Comparison of ENCODE assay signal across 10 cellular contexts in the genomic region with DNA sequence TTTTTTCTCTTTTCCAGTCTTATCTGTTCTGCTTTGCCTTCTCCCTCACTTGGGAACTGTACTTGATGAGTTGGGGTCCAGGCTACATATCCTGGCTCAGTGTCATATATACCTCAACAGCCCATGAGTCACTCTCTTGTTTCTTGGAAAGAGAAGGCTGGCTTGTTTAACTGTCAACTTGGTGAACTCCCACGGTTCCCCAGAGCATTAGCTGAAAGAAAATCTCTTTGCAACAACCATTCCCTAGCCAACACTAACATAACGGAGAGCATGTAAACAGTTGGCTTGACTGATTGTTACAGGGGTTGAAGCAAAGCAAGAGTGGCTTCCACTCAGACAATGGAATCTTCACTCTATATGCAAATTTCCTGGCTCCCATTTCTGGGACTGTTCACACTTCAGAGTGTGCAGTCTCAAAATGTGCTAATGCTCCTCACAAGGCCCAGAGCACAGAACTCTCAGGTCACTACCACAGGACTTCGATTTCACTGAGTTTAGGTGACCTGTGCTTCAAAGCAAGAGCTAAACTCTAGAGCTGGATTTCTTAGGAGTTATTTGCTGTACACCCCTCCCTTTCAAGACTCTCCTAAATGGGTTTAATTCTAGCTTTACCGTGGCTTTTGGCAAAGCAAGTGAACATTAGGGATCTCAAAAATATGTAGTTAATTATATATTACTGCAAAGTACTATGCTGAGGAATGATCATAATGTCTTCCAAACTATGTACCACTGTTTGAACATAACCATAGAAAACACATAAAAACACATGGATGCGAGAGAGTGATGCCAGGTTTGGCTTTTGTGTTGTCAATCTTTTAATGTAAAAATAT.
DNase-seq lines count a peak whose midpoint lies in the region; ATAC-seq and TF ChIP-seq lines count a peak whose summit lies in the region.
"Had no signal": no experiment of that assay in that cellular context is flagged by ENCODE, and none has a peak within 500 bp of the region (broad histone marks: within the 10 kb centered on the region; RNA-seq: fewer than 3 reads in every experiment).

No MANE protein-coding gene starts in this region.

- H3K36me3 ChIP-seq in neural progenitor cell = no peaks in the 10 kb centered on the region

- H3F3A ChIP-seq in neural progenitor cell (ENCODE audit: low read depth) = no peaks in the 10 kb centered on the region

- H3K27me3 Mint-ChIP-seq in neural progenitor cell (ENCODE audit: insufficient read depth, low read depth) = no peaks in the 10 kb centered on the region
- H3K27me3 Mint-ChIP-seq: activated CD4-positive, alpha-beta memory T cell treated with anti-CD3 and anti-CD28 coated beads, Interleukin-2, amount 10 ng/mL, durations not matched to agents 7 days and 5 days had no signal

- H3K4me3 Mint-ChIP-seq in neural progenitor cell = no peak overlapping the region
- H3K4me3 Mint-ChIP-seq: activated CD4-positive, alpha-beta memory T cell treated with anti-CD3 and anti-CD28 coated beads, Interleukin-2, amount 10 ng/mL, durations not matched to agents 7 days and 5 days had no signal

- no peak for ATAC-seq in GM18867 (IDR thresholded peaks at IDR 0.05; ENCODE audit: unreplicated experiment)

- no peak overlapping the region for H2AFZ ChIP-seq in neural progenitor cell (replicated peaks)

- H3K27ac Mint-ChIP-seq in neural progenitor cell = no peak overlapping the region
- H3K27ac Mint-ChIP-seq: activated CD4-positive, alpha-beta memory T cell treated with anti-CD3 and anti-CD28 coated beads, Interleukin-2, amount 10 ng/mL, durations not matched to agents 7 days and 5 days had no signal

- no peak for TF ChIP-seq CTCF in neural progenitor cell (IDR thresholded peaks at IDR 0.05)

- H4K20me1 ChIP-seq in neural progenitor cell (ENCODE audit: low read depth) = no peaks in the 10 kb centered on the region

- peaks cover 2% of the 10 kb centered on the region for H3K4me1 Mint-ChIP-seq in neural progenitor cell
- H3K4me1 Mint-ChIP-seq: activated CD4-positive, alpha-beta memory T cell treated with anti-CD3 and anti-CD28 coated beads, Interleukin-2, amount 10 ng/mL, durations not matched to agents 7 days and 5 days had no signal

- no peaks in the 10 kb centered on the region for H3K4me1 ChIP-seq in neural progenitor cell

- H3K4me2 ChIP-seq in neural progenitor cell = no peak overlapping the region

- no peak overlapping the region for H3K27ac ChIP-seq in neural progenitor cell

- peaks cover 5% of the 10 kb centered on the region for H3K36me3 Mint-ChIP-seq in neural progenitor cell

- H3K27me3 ChIP-seq in neural progenitor cell = no peaks in the 10 kb centered on the region

- H3K4me3 ChIP-seq in neural progenitor cell = no peak overlapping the region

- H3K9me3 ChIP-seq in neural progenitor cell (ENCODE audit: low read depth) = no peaks in the 10 kb centered on the region

- no peaks in the 10 kb centered on the region for H3K79me2 ChIP-seq in neural progenitor cell (ENCODE audit: low read depth)

- H3K9ac ChIP-seq in neural progenitor cell = no peak overlapping the region

- peaks cover 13% of the 10 kb centered on the region for H3K9me3 Mint-ChIP-seq in neural progenitor cell

- DNase-seq in EL (peak; percentile 42), fibroblast of gingiva (ENCODE audit: low read depth) (peak; percentile 86), non-pigmented ciliary epithelial cell (ENCODE audit: low read depth) (peak; percentile 79), neural progenitor cell (ENCODE audit: low spot score) (no peak), cerebellar nuclear complex (lab: John Stamatoyannopoulos, UW) (no peak), midbrain (lab: John Stamatoyannopoulos, UW) (no peak)
- DNase-seq: activated CD4-positive, alpha-beta memory T cell treated with anti-CD3 and anti-CD28 coated beads, Interleukin-2, amount 10 ng/mL, durations not matched to agents 7 days and 5 days; Calu3 had no signal

TF ChIP-seq in PFSK-1, 5 proteins besides CTCF, POLR2A, EP300 and RAD21:
- TF ChIP-seq POLR2AphosphoS5 (IDR thresholded peaks at IDR 0.05; ENCODE audit: low read depth, low read length) (peak; percentile 77), TAF1 (IDR thresholded peaks at IDR 0.05; ENCODE audit: borderline replicate concordance, insufficient read depth, low read length) (peak; percentile 44; the same call in 1 of the 2 replicates), FOXP2 (optimal IDR thresholded peaks at IDR 0.05; ENCODE audit: borderline replicate concordance, extremely low read depth, extremely low read length, insufficient read depth) (peak; percentile 93), SIN3A (IDR thresholded peaks at IDR 0.05; ENCODE audit: borderline replicate concordance, insufficient read depth, low read length) (peak; percentile 96)
- TF ChIP-seq, protein P1, sequence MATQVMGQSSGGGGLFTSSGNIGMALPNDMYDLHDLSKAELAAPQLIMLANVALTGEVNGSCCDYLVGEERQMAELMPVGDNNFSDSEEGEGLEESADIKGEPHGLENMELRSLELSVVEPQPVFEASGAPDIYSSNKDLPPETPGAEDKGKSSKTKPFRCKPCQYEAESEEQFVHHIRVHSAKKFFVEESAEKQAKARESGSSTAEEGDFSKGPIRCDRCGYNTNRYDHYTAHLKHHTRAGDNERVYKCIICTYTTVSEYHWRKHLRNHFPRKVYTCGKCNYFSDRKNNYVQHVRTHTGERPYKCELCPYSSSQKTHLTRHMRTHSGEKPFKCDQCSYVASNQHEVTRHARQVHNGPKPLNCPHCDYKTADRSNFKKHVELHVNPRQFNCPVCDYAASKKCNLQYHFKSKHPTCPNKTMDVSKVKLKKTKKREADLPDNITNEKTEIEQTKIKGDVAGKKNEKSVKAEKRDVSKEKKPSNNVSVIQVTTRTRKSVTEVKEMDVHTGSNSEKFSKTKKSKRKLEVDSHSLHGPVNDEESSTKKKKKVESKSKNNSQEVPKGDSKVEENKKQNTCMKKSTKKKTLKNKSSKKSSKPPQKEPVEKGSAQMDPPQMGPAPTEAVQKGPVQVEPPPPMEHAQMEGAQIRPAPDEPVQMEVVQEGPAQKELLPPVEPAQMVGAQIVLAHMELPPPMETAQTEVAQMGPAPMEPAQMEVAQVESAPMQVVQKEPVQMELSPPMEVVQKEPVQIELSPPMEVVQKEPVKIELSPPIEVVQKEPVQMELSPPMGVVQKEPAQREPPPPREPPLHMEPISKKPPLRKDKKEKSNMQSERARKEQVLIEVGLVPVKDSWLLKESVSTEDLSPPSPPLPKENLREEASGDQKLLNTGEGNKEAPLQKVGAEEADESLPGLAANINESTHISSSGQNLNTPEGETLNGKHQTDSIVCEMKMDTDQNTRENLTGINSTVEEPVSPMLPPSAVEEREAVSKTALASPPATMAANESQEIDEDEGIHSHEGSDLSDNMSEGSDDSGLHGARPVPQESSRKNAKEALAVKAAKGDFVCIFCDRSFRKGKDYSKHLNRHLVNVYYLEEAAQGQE (IDR thresholded peaks at IDR 0.05; ENCODE audit: insufficient read depth in 1 of 2, low read depth in 2 of 2, low read length in 2 of 2) = peak in 1 of 2 experiments; percentile 81; a peak in 2 of 4 replicates
TF ChIP-seq in PFSK-1: peak in this region for 5.

Comparison
In these comparisons a context has a peak if more than half of its experiments do, and no peak if none do; other contexts are left out.
1. DNase-seq: peak in EL (single experiment), fibroblast of gingiva (single experiment) and non-pigmented ciliary epithelial cell (single experiment); none in neural progenitor cell (single experiment), cerebellar nuclear complex (0 of 2) and midbrain (single experiment).